Comparison of ENCODE assay signal across 16 cellular contexts in the genomic region with DNA sequence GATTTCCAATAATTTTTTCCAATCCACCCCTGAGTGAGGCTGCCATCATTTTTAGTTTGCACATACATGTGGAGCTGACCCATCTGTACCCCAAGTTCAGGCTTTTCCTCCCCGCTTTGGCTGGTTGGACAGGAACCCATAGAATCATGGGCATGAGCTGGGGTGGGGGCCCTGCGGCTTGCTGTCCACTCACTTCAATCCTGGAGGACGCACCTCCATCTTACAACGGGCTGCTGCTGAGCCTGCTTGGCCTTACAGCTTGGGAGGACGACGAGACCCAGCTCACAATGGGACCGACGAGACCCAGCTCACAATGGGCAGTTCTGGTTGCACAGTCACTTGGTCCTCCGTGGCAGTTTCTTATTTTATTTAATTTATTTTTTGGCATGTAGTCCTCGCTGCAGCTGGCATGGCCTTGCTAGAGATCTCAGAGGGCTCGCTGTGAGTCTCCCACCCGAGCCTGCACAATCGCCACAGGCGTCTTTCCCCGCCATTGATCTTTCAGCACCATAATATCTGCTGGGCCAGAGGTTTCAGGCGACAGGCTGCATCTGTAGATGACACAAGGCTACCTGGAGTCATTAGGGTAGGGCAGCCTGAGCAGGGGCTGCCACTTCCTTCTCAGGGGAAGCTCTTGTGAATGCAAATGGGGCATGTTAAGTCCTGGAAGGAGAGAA. TPM values are rescaled to one million over a fixed set of nuclear protein-coding genes. Genes with fewer than 3 reads are reported as not detected.
"Had no signal": no experiment of that assay in that cellular context is flagged by ENCODE, and none has a peak within 500 bp of the region (broad histone marks: within the 10 kb centered on the region; RNA-seq: fewer than 3 reads in every experiment).

No MANE protein-coding gene starts in this region.

- H3K27me3 ChIP-seq: ascending aorta had no signal

- H3K4me3 Mint-ChIP-seq: activated naive CD4-positive, alpha-beta T cell treated with anti-CD3 and anti-CD28 coated beads, Interleukin-2, amount 10 ng/mL, durations not matched to agents 7 days and 5 days; memory B cell; T-helper 1 cell treated with Interleukin-12 subunit alpha and Interleukin-12 subunit beta and Interleukin-4 antibody, amounts not matched to agents 30 μg/mL and 1 μg/mL, for 36 hours had no signal

- H3K27ac ChIP-seq: ascending aorta, breast epithelium, left ventricle myocardium inferior, neutrophil, tibial nerve had no signal

- H3K36me3 ChIP-seq: ascending aorta, breast epithelium, left ventricle myocardium inferior, neutrophil, tibial nerve had no signal

- H3K36me3 Mint-ChIP-seq: activated naive CD4-positive, alpha-beta T cell treated with anti-CD3 and anti-CD28 coated beads, Interleukin-2, amount 10 ng/mL, durations not matched to agents 7 days and 5 days; memory B cell; naive thymus-derived CD8-positive, alpha-beta T cell had no signal

- H3K4me1 ChIP-seq: ascending aorta, breast epithelium had no signal

- H3K27ac Mint-ChIP-seq: activated naive CD4-positive, alpha-beta T cell treated with anti-CD3 and anti-CD28 coated beads, Interleukin-2, amount 10 ng/mL, durations not matched to agents 7 days and 5 days; activated T-helper 2 cell treated with anti-CD3 and anti-CD28 coated beads, Interferon-gamma antibody, Interleukin-2, Interleukin-4, amounts not matched to agents 10 μg/mL and 5 μg/mL and 100 μg/mL, durations not matched to agents 14 hours and 24 hours and 36 hours; memory B cell; T-helper 1 cell treated with Interleukin-12 subunit alpha and Interleukin-12 subunit beta and Interleukin-4 antibody, amounts not matched to agents 30 μg/mL and 1 μg/mL, for 36 hours had no signal

- DNase-seq: activated CD4-positive, alpha-beta T cell treated with anti-CD3 and anti-CD28 coated beads for 48 hours; activated naive CD4-positive, alpha-beta T cell treated with anti-CD3 and anti-CD28 coated beads, Interleukin-2, amount 10 ng/mL, durations not matched to agents 7 days and 5 days; left ventricle myocardium inferior; naive thymus-derived CD8-positive, alpha-beta T cell; retina; small intestine; stimulated activated CD4-positive, alpha-beta T cell treated with anti-CD3 and anti-CD28 coated beads, Interleukin-4, amount 100 ng/mL, for 4 hours; stimulated activated CD8-positive, alpha-beta memory T cell treated with anti-CD3 and anti-CD28 coated beads, Interleukin-4, amount 100 ng/mL, for 48 hours; stimulated activated naive CD4-positive, alpha-beta T cell treated with Interleukin-2 at 50 U/mL for 16 hours had no signal

- H3K9me3 Mint-ChIP-seq: activated naive CD4-positive, alpha-beta T cell treated with anti-CD3 and anti-CD28 coated beads, Interleukin-2, amount 10 ng/mL, durations not matched to agents 7 days and 5 days; activated T-helper 2 cell treated with anti-CD3 and anti-CD28 coated beads, Interferon-gamma antibody, Interleukin-2, Interleukin-4, amounts not matched to agents 10 μg/mL and 5 μg/mL and 100 μg/mL, durations not matched to agents 14 hours and 24 hours and 36 hours; memory B cell; naive thymus-derived CD8-positive, alpha-beta T cell; T-helper 1 cell treated with Interleukin-12 subunit alpha and Interleukin-12 subunit beta and Interleukin-4 antibody, amounts not matched to agents 30 μg/mL and 1 μg/mL, for 36 hours had no signal

- H3K4me3 ChIP-seq: ascending aorta, breast epithelium, left ventricle myocardium inferior, tibial nerve had no signal

- H3K9me3 ChIP-seq: ascending aorta, breast epithelium, left ventricle myocardium inferior, neutrophil, tibial nerve had no signal

RNA-seq across cellular contexts. Expression of a gene that starts 19.6 kb away (rescaled TPM):
- total RNA-seq: activated T-helper 2 cell treated with anti-CD3 and anti-CD28 coated beads, Interferon-gamma antibody, Interleukin-2, Interleukin-4, amounts not matched to agents 10 μg/mL and 5 μg/mL and 100 μg/mL, durations not matched to agents 14 hours and 24 hours and 36 hours; naive thymus-derived CD8-positive, alpha-beta T cell had no signal
